Comparison of ENCODE assay signal across 35 cellular contexts in genomic region chr2:151359768-151360167, GRCh38. TPM values are rescaled to one million over a fixed set of nuclear protein-coding genes. Genes with fewer than 3 reads are reported as not detected.
"Had no signal": no experiment of that assay in that cellular context is flagged by ENCODE, and none has a peak within 500 bp of the region (broad histone marks: within the 10 kb centered on the region; RNA-seq: fewer than 3 reads in every experiment).

No MANE protein-coding gene starts in this region.

- DNase-seq: activated B cell treated with CpG ODN at 0.5 μM for 24 hours; activated CD4-positive, alpha-beta memory T cell treated with anti-CD3 and anti-CD28 coated beads for 36 hours; activated CD4-positive, alpha-beta T cell treated with anti-CD3 and anti-CD28 coated beads for 4 hours; activated CD4-positive, alpha-beta T cell treated with anti-CD3 and anti-CD28 coated beads, Interleukin-2, amount 10 ng/mL, durations not matched to agents 24 days and 14 days; activated CD4-positive, alpha-beta T cell treated with anti-CD3 and anti-CD28 coated beads, Interleukin-2, amount 50 U/mL, for 1 hour; activated CD4-positive, alpha-beta T cell treated with anti-CD3 and anti-CD28 coated beads, Interleukin-2, amount 50 U/mL, for 4 hours; activated CD4-positive, CD25-positive, alpha-beta regulatory T cell treated with anti-CD3 and anti-CD28 coated beads, Interleukin-2, amount 50 U/mL, for 72 hours; activated CD8-positive, alpha-beta memory T cell treated with anti-CD3 and anti-CD28 coated beads, Interleukin-2, amount 50 U/mL, for 4 hours; activated CD8-positive, alpha-beta T cell treated with anti-CD3 and anti-CD28 coated beads for 36 hours; activated effector memory CD4-positive, alpha-beta T cell treated with anti-CD3 and anti-CD28 coated beads, Interleukin-2, amount 50 U/mL, for 16 hours; activated gamma-delta T cell treated with Interleukin-2 at 50 U/mL for 16 hours; activated naive CD4-positive, alpha-beta T cell; activated naive CD4-positive, alpha-beta T cell treated with anti-CD3 and anti-CD28 coated beads for 36 hours; activated naive CD4-positive, alpha-beta T cell treated with anti-CD3 and anti-CD28 coated beads, Interleukin-2, amount 50 U/mL, for 16 hours; activated naive CD8-positive, alpha-beta T cell treated with anti-CD3 and anti-CD28 coated beads for 36 hours; activated T-cell treated with anti-CD3 and anti-CD28 coated beads for 4 hours; activated T-cell treated with anti-CD3 and anti-CD28 coated beads, Interleukin-2, amount 50 U/mL, for 1 hour; activated T-cell treated with anti-CD3 and anti-CD28 coated beads, Interleukin-2, amount 50 U/mL, for 4 hours; activated T-cell treated with anti-CD3 and anti-CD28 coated beads, Interleukin-2, amount 50 U/mL, for 72 hours; adrenal gland; amniotic stem cell; aorta; body of pancreas; brain microvascular endothelial cell; central memory CD4-positive, alpha-beta T cell; T-helper 2 cell; T-helper 9 cell had no signal

- H3K27me3 ChIP-seq: adrenal gland, body of pancreas, brain microvascular endothelial cell, breast epithelium had no signal

- H3K36me3 ChIP-seq: adrenal gland, brain microvascular endothelial cell, breast epithelium had no signal

- H3K4me1 ChIP-seq: adrenal gland, body of pancreas had no signal

- ATAC-seq: activated CD8-positive, alpha-beta T cell treated with anti-CD3 and anti-CD28 coated beads for 36 hours; activated naive CD4-positive, alpha-beta T cell treated with anti-CD3 and anti-CD28 coated beads, Interleukin-2, amount 50 U/mL, for 72 hours; activated T-cell treated with anti-CD3 and anti-CD28 coated beads, Interleukin-2, amount 50 U/mL, for 4 hours; activated T-cell treated with anti-CD3 and anti-CD28 coated beads, Interleukin-2, amount 50 U/mL, for 72 hours; activated T-helper 17 cell treated with anti-CD3 and anti-CD28 coated beads, Interleukin-2, amount 50 U/mL, for 72 hours; body of pancreas had no signal

- H3K4me3 ChIP-seq: adrenal gland, body of pancreas had no signal

- H3K27ac ChIP-seq: adrenal gland, body of pancreas, brain microvascular endothelial cell, breast epithelium, VCaP had no signal

- FAIRE-seq: astrocyte, TTC549 had no signal

- H3K9me3 ChIP-seq: adrenal gland, body of pancreas, breast epithelium had no signal

RNA-seq across cellular contexts. Expression of gene TNFAIP6, which starts 2.4 kb away (rescaled TPM):
- total RNA-seq: activated CD4-positive, alpha-beta memory T cell treated with anti-CD3 and anti-CD28 coated beads for 36 hours; activated CD4-positive, alpha-beta T cell treated with anti-CD3 and anti-CD28 coated beads, Interleukin-2, amount 10 ng/mL, durations not matched to agents 24 days and 14 days; activated CD8-positive, alpha-beta memory T cell treated with anti-CD3 and anti-CD28 coated beads for 36 hours; activated CD8-positive, alpha-beta T cell treated with anti-CD3 and anti-CD28 coated beads for 36 hours; activated naive CD4-positive, alpha-beta T cell treated with anti-CD3 and anti-CD28 coated beads for 36 hours; activated naive CD4-positive, alpha-beta T cell treated with anti-CD3 and anti-CD28 coated beads, Interleukin-2, amount 50 U/mL, for 72 hours; activated naive CD8-positive, alpha-beta T cell treated with anti-CD3 and anti-CD28 coated beads for 36 hours; activated T-cell treated with anti-CD3 and anti-CD28 coated beads, Interleukin-2, amount 50 U/mL, for 4 hours; activated T-cell treated with anti-CD3 and anti-CD28 coated beads, Interleukin-2, amount 50 U/mL, for 72 hours; activated T-helper 1 cell treated with anti-CD3 and anti-CD28 coated beads, Interleukin-12 subunit alpha, Interleukin-12 subunit beta, Interleukin-2, Interleukin-4 antibody, amounts not matched to agents 30 ng/mL and 10 ng/mL and 1 ng/mL, durations not matched to agents 14 hours and 24 hours and 36 hours; activated T-helper 17 cell treated with anti-CD3 and anti-CD28 coated beads, Interleukin-2, amount 50 U/mL, for 72 hours had no signal
